8 cellular contexts compared by ENCODE assay signal in the genomic region with DNA sequence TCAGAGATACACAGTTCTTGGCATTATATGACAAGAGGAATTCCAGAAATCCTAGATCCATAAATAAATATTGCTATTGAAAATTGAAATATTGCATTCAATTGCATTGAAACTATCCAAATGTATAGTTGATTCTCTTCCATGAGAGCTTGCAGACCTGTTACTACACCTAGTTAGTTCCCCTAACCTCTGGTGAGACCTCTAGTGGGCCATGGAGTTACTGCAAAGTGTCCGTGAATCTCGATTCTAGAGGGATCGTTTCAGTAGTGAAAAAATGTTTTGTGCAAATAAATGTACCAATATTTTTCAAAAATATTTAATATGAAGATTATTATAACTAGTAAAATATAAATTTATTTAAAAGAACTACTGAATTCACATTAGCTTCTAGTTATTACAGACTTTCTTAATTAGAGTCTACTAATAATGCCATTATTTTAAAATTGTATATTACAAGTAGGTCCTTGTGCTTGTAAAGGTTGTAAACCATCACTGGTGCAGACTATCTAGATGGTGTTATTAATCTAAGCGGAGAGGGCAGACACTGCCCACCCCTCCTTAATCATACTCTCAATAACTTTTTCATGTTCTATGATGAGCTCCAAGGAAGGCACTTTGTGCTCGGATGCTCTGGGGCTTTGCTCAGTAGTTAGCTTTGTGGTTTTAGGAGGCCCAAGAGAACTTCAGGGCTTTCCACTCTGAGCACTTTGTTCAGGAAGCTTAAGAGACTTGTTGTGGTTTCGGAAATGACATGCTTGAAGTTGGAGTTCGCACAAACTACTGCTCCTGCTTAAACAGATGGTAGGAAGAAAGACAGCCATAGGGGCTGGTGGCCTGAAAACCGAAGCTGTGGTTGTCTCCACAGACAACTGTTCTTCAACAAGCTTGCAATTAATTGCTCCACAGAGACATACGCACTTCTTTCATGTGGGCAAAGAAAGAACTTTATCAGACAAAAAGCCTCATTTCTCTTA. TPM values are rescaled to one million over a fixed set of nuclear protein-coding genes. Genes with fewer than 3 reads are reported as not detected.
DNase-seq lines count a peak whose midpoint lies in the region; ATAC-seq and TF ChIP-seq lines count a peak whose summit lies in the region.

No MANE protein-coding gene starts in this region.

- H3K4me3 ChIP-seq in fibroblast of pulmonary artery (replicated peaks; ENCODE audit: low read depth, low read length) (no peak overlapping the region), sigmoid colon (no peak overlapping the region)

- 36 to 51% methylated on average over 9 of the region's 9 CpGs for whole genome bisulfite sequencing in sigmoid colon, 2 donors

- H3K36me3 ChIP-seq in sigmoid colon = no peaks in the 10 kb centered on the region

- DNase-seq in CMK (ENCODE audit: low read depth) = peak; percentile 20
- peak; percentile 27 for DNase-seq in OCI-M2 (lab: John Stamatoyannopoulos, UW; ENCODE audit: unreplicated experiment)
- peak; percentile 58 for DNase-seq in activated T-cell treated with anti-CD3 and anti-CD28 coated beads, Interleukin-2, amount 50 U/mL, for 24 hours
- peak; percentile 62 for DNase-seq in fibroblast of pulmonary artery (ENCODE audit: low read depth)
- DNase-seq in sigmoid colon = no peak

- TF ChIP-seq EP300 in sigmoid colon (IDR thresholded peaks at IDR 0.05) = no peak

- H3K4me1 Mint-ChIP-seq in activated T-cell treated with anti-CD3 and anti-CD28 coated beads, Interleukin-2, amount 50 U/mL, for 24 hours (ENCODE audit: low read depth) = peaks cover 59% of the 10 kb centered on the region

- peak overlapping the region; percentile 71 for H3K4me3 Mint-ChIP-seq in activated T-cell treated with anti-CD3 and anti-CD28 coated beads, Interleukin-2, amount 50 U/mL, for 24 hours

- peak overlapping the region; percentile 94 for H3K27ac Mint-ChIP-seq in activated T-cell treated with anti-CD3 and anti-CD28 coated beads, Interleukin-2, amount 50 U/mL, for 24 hours

- intact Hi-C loops in sigmoid colon (cut with DNase I) = no loop called here

- H3K27me3 Mint-ChIP-seq in activated T-cell treated with anti-CD3 and anti-CD28 coated beads, Interleukin-2, amount 50 U/mL, for 24 hours = no peaks in the 10 kb centered on the region

- no peak for TF ChIP-seq POLR2A in sigmoid colon (IDR thresholded peaks at IDR 0.05)

- H3K4me1 ChIP-seq in sigmoid colon = no peaks in the 10 kb centered on the region

- no peaks in the 10 kb centered on the region for H3K9me3 Mint-ChIP-seq in activated T-cell treated with anti-CD3 and anti-CD28 coated beads, Interleukin-2, amount 50 U/mL, for 24 hours

- ATAC-seq in GM19043 (IDR thresholded peaks at IDR 0.05; ENCODE audit: low read depth, unreplicated experiment) (peak; percentile 71), HG03280 (IDR thresholded peaks at IDR 0.05; ENCODE audit: unreplicated experiment) (peak; percentile 78), GM19452 (IDR thresholded peaks at IDR 0.05; ENCODE audit: unreplicated experiment) (no peak)

- H3K27me3 ChIP-seq in sigmoid colon = no peaks in the 10 kb centered on the region

- H3K9me3 ChIP-seq in sigmoid colon = peaks cover 0 to 2% (median 0%) of the 10 kb centered on the region in 4 donors

- H3K36me3 Mint-ChIP-seq in activated T-cell treated with anti-CD3 and anti-CD28 coated beads, Interleukin-2, amount 50 U/mL, for 24 hours (ENCODE audit: low read depth) = no peaks in the 10 kb centered on the region

- H3K27ac ChIP-seq in sigmoid colon = no peak overlapping the region

- TF ChIP-seq CTCF in fibroblast of pulmonary artery (IDR thresholded peaks at IDR 0.05; ENCODE audit: low read length, missing control alignments) = peak; percentile 94
- peak in 3 of 4 experiments; percentile 21 to 54 (median 25) for TF ChIP-seq CTCF in sigmoid colon (IDR thresholded peaks at IDR 0.05)

RNA-seq across cellular contexts. Expression of gene IL21, which starts 42.8 kb away (rescaled TPM):
- total RNA-seq in sigmoid colon = not detected
- under 1 TPM in 1 of 3 donors, not detected in 2; 0.63 TPM for polyA plus RNA-seq in sigmoid colon
